35 cellular contexts compared by ENCODE assay signal in genomic region chr1:244315996-244316395, GRCh38.
"Had no signal": no experiment of that assay in that cellular context is flagged by ENCODE, and none has a peak within 500 bp of the region (broad histone marks: within the 10 kb centered on the region; RNA-seq: fewer than 3 reads in every experiment).

No MANE protein-coding gene starts in this region.

- H3K9me3 Mint-ChIP-seq: activated CD4-positive, alpha-beta memory T cell treated with anti-CD3 and anti-CD28 coated beads, Interleukin-2, amount 10 ng/mL, durations not matched to agents 7 days and 5 days; activated naive CD4-positive, alpha-beta T cell treated with anti-CD3 and anti-CD28 coated beads, Interleukin-2, amount 50 U/mL, for 24 hours; activated naive CD8-positive, alpha-beta T cell treated with anti-CD3 and anti-CD28 coated beads, Interleukin-2, amount 10 ng/mL, durations not matched to agents 7 days and 5 days; activated T-cell treated with anti-CD3 and anti-CD28 coated beads, Interleukin-2, amount 50 U/mL, for 24 hours; activated T-helper 2 cell treated with anti-CD3 and anti-CD28 coated beads, Interferon-gamma antibody, Interleukin-2, Interleukin-4, amounts not matched to agents 10 μg/mL and 5 μg/mL and 100 μg/mL, durations not matched to agents 14 hours and 24 hours and 36 hours had no signal

- H3K27me3 ChIP-seq: ascending aorta, cardiac muscle cell, MG63, SJCRH30 had no signal

- H3K4me1 ChIP-seq: ascending aorta, SJCRH30 had no signal

- H3K36me3 ChIP-seq: ascending aorta, cardiac muscle cell, MG63, SJCRH30, WERI-Rb-1 had no signal

- DNase-seq: activated CD4-positive, alpha-beta memory T cell treated with anti-CD3 and anti-CD28 coated beads, Interleukin-2, amount 10 ng/mL, durations not matched to agents 7 days and 5 days; activated CD4-positive, alpha-beta T cell treated with anti-CD3 and anti-CD28 coated beads for 1 hour; activated CD4-positive, alpha-beta T cell treated with anti-CD3 and anti-CD28 coated beads for 48 hours; activated CD4-positive, CD25-positive, alpha-beta regulatory T cell; activated gamma-delta T cell; activated naive CD4-positive, alpha-beta T cell treated with Interleukin-2 at 50 U/mL for 16 hours; activated naive CD8-positive, alpha-beta T cell treated with anti-CD3 and anti-CD28 coated beads, Interleukin-2, amount 10 ng/mL, durations not matched to agents 7 days and 5 days; activated T-cell treated with anti-CD3 and anti-CD28 coated beads, Interleukin-2, amount 50 U/mL, for 24 hours; amygdala; Kasumi-1; KG1; NCI-H1048; NCI-H1105 treated with DMSO at 0.1 percent for 48 hours; NCI-H1436; NCI-H1694; NCI-H1930; NCI-H2081 treated with DMSO at 0.1 percent for 48 hours; NCI-H226; NCI-H446 treated with DMSO at 0.1 percent for 48 hours; NCI-H524; NCI-H69; NCI-H82; SHP77; SJCRH30; T-helper 1 cell; T-helper 2 cell; T-helper 9 cell; WERI-Rb-1 had no signal

- H3K27ac Mint-ChIP-seq: activated CD4-positive, alpha-beta memory T cell treated with anti-CD3 and anti-CD28 coated beads, Interleukin-2, amount 10 ng/mL, durations not matched to agents 7 days and 5 days; activated naive CD4-positive, alpha-beta T cell treated with anti-CD3 and anti-CD28 coated beads, Interleukin-2, amount 50 U/mL, for 24 hours; activated naive CD8-positive, alpha-beta T cell treated with anti-CD3 and anti-CD28 coated beads, Interleukin-2, amount 10 ng/mL, durations not matched to agents 7 days and 5 days; activated T-cell treated with anti-CD3 and anti-CD28 coated beads, Interleukin-2, amount 50 U/mL, for 24 hours; activated T-helper 2 cell treated with anti-CD3 and anti-CD28 coated beads, Interferon-gamma antibody, Interleukin-2, Interleukin-4, amounts not matched to agents 10 μg/mL and 5 μg/mL and 100 μg/mL, durations not matched to agents 14 hours and 24 hours and 36 hours had no signal

- H3K9me3 ChIP-seq: ascending aorta, SJCRH30 had no signal

- H3K4me3 Mint-ChIP-seq: activated CD4-positive, alpha-beta memory T cell treated with anti-CD3 and anti-CD28 coated beads, Interleukin-2, amount 10 ng/mL, durations not matched to agents 7 days and 5 days; activated naive CD4-positive, alpha-beta T cell treated with anti-CD3 and anti-CD28 coated beads, Interleukin-2, amount 50 U/mL, for 24 hours; activated naive CD8-positive, alpha-beta T cell treated with anti-CD3 and anti-CD28 coated beads, Interleukin-2, amount 10 ng/mL, durations not matched to agents 7 days and 5 days; activated T-cell treated with anti-CD3 and anti-CD28 coated beads, Interleukin-2, amount 50 U/mL, for 24 hours had no signal

- H3K27ac ChIP-seq: ascending aorta, cardiac muscle cell, SJCRH30, SK-N-MC, WERI-Rb-1 had no signal

- ATAC-seq: Panc1 had no signal

- H3K36me3 Mint-ChIP-seq: activated naive CD4-positive, alpha-beta T cell treated with anti-CD3 and anti-CD28 coated beads, Interleukin-2, amount 50 U/mL, for 24 hours; activated naive CD8-positive, alpha-beta T cell treated with anti-CD3 and anti-CD28 coated beads, Interleukin-2, amount 10 ng/mL, durations not matched to agents 7 days and 5 days had no signal

- H3K4me3 ChIP-seq: ascending aorta, cardiac muscle cell, MG63, SJCRH30, SK-N-MC had no signal
